In genomic region chr1:11657654-11658053, GRCh38 we compare ENCODE assay signal across 21 cellular contexts. TPM values are rescaled to one million over a fixed set of nuclear protein-coding genes. Genes with fewer than 3 reads are reported as not detected.
DNase-seq lines count a peak whose midpoint lies in the region; ATAC-seq, FAIRE-seq and TF ChIP-seq lines count a peak whose summit lies in the region.
"Had no signal": no experiment of that assay in that cellular context is flagged by ENCODE, and none has a peak within 500 bp of the region (broad histone marks: within the 10 kb centered on the region; RNA-seq: fewer than 3 reads in every experiment).

No MANE protein-coding gene starts in this region.

- peaks cover 30% of the 10 kb centered on the region for H3K4me1 ChIP-seq in BLaER1
- no peaks in the 10 kb centered on the region for H3K4me1 ChIP-seq in HEK293 (ENCODE audit: control insufficient read depth, insufficient read depth, low read length)
- peaks cover 5% of the 10 kb centered on the region for H3K4me1 ChIP-seq in GM12878 (ENCODE audit: control insufficient read depth, insufficient read depth, low read length)
- peaks cover 7 to 10% of the 10 kb centered on the region in 2 donors for H3K4me1 ChIP-seq in gastrocnemius medialis

- RAD21 ChIA-PET in GM12878 (lab: Charles Lee; ENCODE audit: unreplicated experiment), result no interaction called here

- TF ChIP-seq CTCF in HEK293 (tag by site-specific recombination; IDR thresholded peaks at IDR 0.05) (no peak), GM12878 (IDR thresholded peaks at IDR 0.05 in 2 of 3, conservative IDR thresholded peaks at IDR 0.05 in 1 of 3; ENCODE audit: control insufficient read depth in 2 of 3, extremely low read depth in 1 of 3, insufficient read depth in 1 of 3, low read depth in 3 of 3, low read length in 3 of 3) (no peak), gastrocnemius medialis (IDR thresholded peaks at IDR 0.05 in 4 of 5, conservative IDR thresholded peaks at IDR 0.05 in 1 of 5) (no peak)

- no peaks in the 10 kb centered on the region for H3K9me3 ChIP-seq in BLaER1
- no peaks in the 10 kb centered on the region for H3K9me3 ChIP-seq in HEK293 (ENCODE audit: control insufficient read depth, insufficient read depth, low read depth, low read length)
- H3K9me3 ChIP-seq in GM12878 (replicated peaks; ENCODE audit: control insufficient read depth, insufficient read depth, low read length), result no peaks in the 10 kb centered on the region
- H3K9me3 ChIP-seq in gastrocnemius medialis, result no peaks in the 10 kb centered on the region

- 85% methylated on average over 6 of the region's 6 CpGs for WGBS in GM12878 (ENCODE audit: insufficient coverage, insufficient replicate concordance, low lambda C conversion rate, missing lambda C conversion rate)

- peak; percentile 36 for DNase-seq in NCI-H82 (lab: John Stamatoyannopoulos, UW)
- no peak for DNase-seq in NCI-H82 treated with DMSO at 0.1 percent for 48 hours (lab: John Stamatoyannopoulos, UW; ENCODE audit: unreplicated experiment)
- no peak for DNase-seq in GM12878 (ENCODE audit: low read depth, low spot score)
- DNase-seq in gastrocnemius medialis, result no peak
- no peak for DNase-seq in caudate nucleus (lab: John Stamatoyannopoulos, UW)
- DNase-seq: CD4-positive, alpha-beta memory T cell; DMS53; DND-41; HCEC 1CT; HFFc6 had no signal

- TF ChIP-seq RAD21 in GM12878 (IDR thresholded peaks at IDR 0.05; ENCODE audit: insufficient read depth, low read depth, low read length), result no peak

- no peak for FAIRE-seq in GM12878 (lab: Jason Lieb, UNC)
- FAIRE-seq: G401.6, GM12892, GM18507, H54 had no signal

- no peak overlapping the region for H2AFZ ChIP-seq in GM12878 (ENCODE audit: control insufficient read depth, low read depth, low read length)
- H2AFZ ChIP-seq: GM23338 had no signal

- SMC1A ChIA-PET in GM12878 (lab: Charles Lee; ENCODE audit: uncharacterized antibody, unreplicated experiment), result interaction anchor here (0.7 kb wide), 1 partner anchor 12 kb away, joined by 3 read pairs; no protein-coding TSS in a partner anchor

- H3K79me2 ChIP-seq in GM12878 (ENCODE audit: control insufficient read depth, insufficient read depth, low read length), result no peaks in the 10 kb centered on the region

- H3K4me3 ChIP-seq in BLaER1, result no peak overlapping the region
- no peak overlapping the region for H3K4me3 ChIP-seq in HEK293 (ENCODE audit: low read depth, low read length)
- H3K4me3 ChIP-seq in GM12878, result no peak overlapping the region
- H3K4me3 ChIP-seq in gastrocnemius medialis, result no peak overlapping the region
- H3K4me3 ChIP-seq: GM23338 had no signal

- CTCF ChIA-PET in HEK293 (lab: Yijun Ruan, JAX) (no interaction called here), GM12878 (lab: Yijun Ruan, JAX) (interaction anchor here (0.8 to 2.5 kb wide), 2 partner anchors 62 to 65 kb away, joined by 3 to 9 read pairs; no protein-coding TSS in a partner anchor)

- POLR2A ChIA-PET in HEK293 (lab: Yijun Ruan, JAX) (no interaction called here), GM12878 (lab: Charles Lee) (no interaction called here)

- H3K9ac ChIP-seq in BLaER1, result no peak overlapping the region
- H3K9ac ChIP-seq in GM12878 (ENCODE audit: control insufficient read depth, insufficient read depth, low read length), result no peak overlapping the region
- H3K9ac ChIP-seq: KMS-11 had no signal

- TF ChIP-seq EP300 in GM12878 (IDR thresholded peaks at IDR 0.05; ENCODE audit: borderline replicate concordance in 1 of 2, control insufficient read depth in 1 of 2, low read depth in 2 of 2, low read length in 2 of 2), result no peak

- intact Hi-C loops in GM12878 (cut with micrococcal nuclease; ENCODE audit: unreplicated experiment) (no loop called here), gastrocnemius medialis (cut with DNase I; ENCODE audit: low total_unique reads) (no loop called here)

- peaks cover 53% of the 10 kb centered on the region for H3K36me3 ChIP-seq in BLaER1
- peaks cover 8 to 68% of the 10 kb centered on the region in 2 experiments; a peak in 2 of 3 replicates for H3K36me3 ChIP-seq in HEK293 (ENCODE audit: control insufficient read depth in 2 of 2, insufficient read depth in 1 of 2, low read length in 2 of 2)
- peaks cover 0 to 5% of the 10 kb centered on the region in 2 experiments; a peak in 1 of 4 replicates for H3K36me3 ChIP-seq in GM12878 (ENCODE audit: control insufficient read depth in 2 of 2, insufficient read depth in 2 of 2, low read length in 1 of 2)
- H3K36me3 ChIP-seq in gastrocnemius medialis, result no peaks in the 10 kb centered on the region

- in situ Hi-C loops in GM12878 (cut with MboI), result loop anchor here (5.0 kb wide), 1 partner anchor 60 kb away; no protein-coding TSS in a partner anchor
- in situ Hi-C loops in gastrocnemius medialis (cut with MboI; ENCODE audit: low sequenced_read_pairs in 4 of 4), result no loop called here

- H3K4me2 ChIP-seq in BLaER1 (peak overlapping the region; percentile 40), GM12878 (ENCODE audit: control insufficient read depth, insufficient read depth) (no peak overlapping the region)
- H3K4me2 ChIP-seq: GM23338, KMS-11 had no signal

- BruUV-seq in GM12878 (replicated peaks; lab: Mats Ljungman, UMichigan), result no TSS peak

- H4K20me1 ChIP-seq in BLaER1, result peaks cover 14% of the 10 kb centered on the region
- no peaks in the 10 kb centered on the region for H4K20me1 ChIP-seq in GM12878 (ENCODE audit: control insufficient read depth, insufficient read depth)

- H3K27me3 ChIP-seq in BLaER1 (peaks cover 12% of the 10 kb centered on the region; the same call in 1 of the 2 replicates), GM12878 (replicated peaks in 1 of 2; ENCODE audit: control insufficient read depth in 2 of 2, insufficient read depth in 2 of 2, low read length in 1 of 2) (no peaks in the 10 kb centered on the region), gastrocnemius medialis (no peaks in the 10 kb centered on the region)

- TF ChIP-seq POLR2A in GM12878 (IDR thresholded peaks at IDR 0.05; ENCODE audit: low read depth, low read length) (no peak), gastrocnemius medialis (IDR thresholded peaks at IDR 0.05) (no peak)

- ATAC-seq in GM12878 (no peak), gastrocnemius medialis (no peak)
- ATAC-seq: GM23338 had no signal

- no peak overlapping the region for H3K27ac ChIP-seq in BLaER1
- no peak overlapping the region for H3K27ac ChIP-seq in HEK293 (ENCODE audit: extremely low read depth, low read depth, low read length)
- no peak overlapping the region for H3K27ac ChIP-seq in GM12878 (ENCODE audit: control insufficient read depth, insufficient read depth)
- no peak overlapping the region for H3K27ac ChIP-seq in gastrocnemius medialis
- no peak overlapping the region for H3K27ac ChIP-seq in caudate nucleus (ENCODE audit: low read depth, low read length)
- H3K27ac ChIP-seq: HL-60, KMS-11 had no signal

RNA-seq across cellular contexts. Expression of gene FBXO44, which starts 3.0 kb away (rescaled TPM):
- total RNA-seq in GM12878 (2013; cell fraction: nucleolus; rRNA removed), result 28.0 and 33.3 TPM in 2 replicates
- 9.4 and 10.0 TPM in 2 replicates for total RNA-seq in GM12878 (2014; rRNA removed)
- 4.2 and 4.8 TPM in 2 replicates for total RNA-seq in GM12878 (2014; rRNA removed; fragmentation: Illumina TruSeq; extraction: Trizol)
- 12.9 and 13.2 TPM in 2 replicates for total RNA-seq in GM12878 (2021)
- polyA plus RNA-seq in GM12878 (2011; ENCODE audit: low read depth), result 5.1 TPM
- polyA plus RNA-seq in GM12878 (2011; rRNA removed), result 4.1 and 6.3 TPM in 2 replicates
- polyA plus RNA-seq in GM12878 (2011; cell fraction: cytosol; rRNA removed), result 10.1 and 14.8 TPM in 2 replicates
- polyA plus RNA-seq in GM12878 (2011; cell fraction: nucleus; rRNA removed), result 56.2 and 62.8 TPM in 2 replicates
- 18.5 and 22.0 TPM in 2 replicates for polyA plus RNA-seq in GM12878 (2012)
- polyA plus RNA-seq in GM12878 (2014; fragmentation: Illumina TruSeq; extraction: Trizol), result 1.1 and 4.0 TPM in 2 replicates
- 1 to 10 TPM in 1 of 2 experiments, under 1 TPM in 1; 0.77 to 1.5 TPM for polyA plus RNA-seq in GM12878 (2014; fragmentation: Nextera tagmentation; extraction: Ambion mirVana)
- 17.5 and 22.4 TPM in 2 replicates for polyA plus RNA-seq in GM12878 (2014; rRNA removed)
- polyA plus RNA-seq in GM12878 (2016; fragmentation: Nextera tagmentation; extraction: Ambion mirVana), result 10 to 100 TPM; 11.7 to 12.9 TPM
- polyA minus RNA-seq in GM12878 (2011; rRNA and poly(A)+ RNA removed), result 5.9 and 11.3 TPM in 2 replicates
- 2.4 and 5.2 TPM in 2 replicates for polyA minus RNA-seq in GM12878 (2011; cell fraction: cytosol; rRNA and poly(A)+ RNA removed)
- polyA minus RNA-seq in GM12878 (2011; cell fraction: nucleus; rRNA and poly(A)+ RNA removed), result 21.2 and 22.9 TPM in 2 replicates
- 1 to 10 TPM; 1.7 to 9.4 (median 5.4) TPM for total RNA-seq in gastrocnemius medialis

RNA-seq across cellular contexts. Expression of gene FBXO2, which starts 3.4 kb away (rescaled TPM):
- not detected in 2 replicates for total RNA-seq in GM12878 (2013; cell fraction: nucleolus; rRNA removed)
- total RNA-seq in GM12878 (2014; rRNA removed) (0.06 and 0.11 TPM in 2 replicates), GM12878 (2014; rRNA removed; fragmentation: Illumina TruSeq; extraction: Trizol) (not detected in 2 replicates), GM12878 (2021) (0.32 and 0.41 TPM in 2 replicates), gastrocnemius medialis (10 to 100 TPM in 1 of 4 donors, 1 to 10 TPM in 3; 2.0 to 20.8 (median 4.8) TPM)
- 0.29 TPM for polyA plus RNA-seq in GM12878 (2011; ENCODE audit: low read depth)
- polyA plus RNA-seq in GM12878 (2011; rRNA removed) (0.15 and 0.17 TPM in 2 replicates), GM12878 (2014; fragmentation: Illumina TruSeq; extraction: Trizol) (0.10 TPM in 1 of 2 replicates, not detected in the other), GM12878 (2014; fragmentation: Nextera tagmentation; extraction: Ambion mirVana) (under 1 TPM in 1 of 2 experiments, not detected in 1; 0.07 TPM), GM12878 (2014; rRNA removed) (0.22 and 0.56 TPM in 2 replicates), GM12878 (2016; fragmentation: Nextera tagmentation; extraction: Ambion mirVana) (under 1 TPM in 1 of 2 experiments, not detected in 1; 0.24 TPM)
- polyA plus RNA-seq in GM12878 (2011; cell fraction: cytosol; rRNA removed), result 0.15 and 0.22 TPM in 2 replicates
- polyA plus RNA-seq in GM12878 (2011; cell fraction: nucleus; rRNA removed), result 0.30 and 0.38 TPM in 2 replicates
- 0.49 and 0.93 TPM in 2 replicates for polyA plus RNA-seq in GM12878 (2012)
- 0.15 and 0.57 TPM in 2 replicates for polyA minus RNA-seq in GM12878 (2011; rRNA and poly(A)+ RNA removed)
- polyA minus RNA-seq in GM12878 (2011; cell fraction: cytosol; rRNA and poly(A)+ RNA removed), result not detected in 2 replicates
- polyA minus RNA-seq in GM12878 (2011; cell fraction: nucleus; rRNA and poly(A)+ RNA removed), result not detected in 2 replicates
- polyA plus RNA-seq: CD14-positive monocyte had no signal

RNA-seq across cellular contexts. Expression of gene FBXO6, which starts 6.3 kb away (rescaled TPM):
- 2.1 and 2.8 TPM in 2 replicates for total RNA-seq in GM12878 (2013; cell fraction: nucleolus; rRNA removed)
- total RNA-seq in GM12878 (2014; rRNA removed) (37.1 TPM in 2 replicates), GM12878 (2014; rRNA removed; fragmentation: Illumina TruSeq; extraction: Trizol) (15.7 and 16.8 TPM in 2 replicates), GM12878 (2021) (15.9 and 17.8 TPM in 2 replicates), gastrocnemius medialis (10 to 100 TPM; 15.7 to 34.4 (median 25.5) TPM)
- 6.0 TPM for polyA plus RNA-seq in GM12878 (2011; ENCODE audit: low read depth)
- polyA plus RNA-seq in GM12878 (2011; rRNA removed) (9.2 and 17.0 TPM in 2 replicates), GM12878 (2014; fragmentation: Illumina TruSeq; extraction: Trizol) (10.5 and 18.4 TPM in 2 replicates), GM12878 (2014; fragmentation: Nextera tagmentation; extraction: Ambion mirVana) (1 to 10 TPM; 6.0 to 9.3 TPM), GM12878 (2014; rRNA removed) (38.2 and 42.1 TPM in 2 replicates), GM12878 (2016; fragmentation: Nextera tagmentation; extraction: Ambion mirVana) (10 to 100 TPM; 26.7 to 32.4 TPM)
- 22.8 and 30.1 TPM in 2 replicates for polyA plus RNA-seq in GM12878 (2011; cell fraction: cytosol; rRNA removed)
- 7.0 and 8.4 TPM in 2 replicates for polyA plus RNA-seq in GM12878 (2011; cell fraction: nucleus; rRNA removed)
- 10.7 and 13.9 TPM in 2 replicates for polyA plus RNA-seq in GM12878 (2012)
- polyA minus RNA-seq in GM12878 (2011; rRNA and poly(A)+ RNA removed), result 8.3 and 19.1 TPM in 2 replicates
- 5.1 TPM in 2 replicates for polyA minus RNA-seq in GM12878 (2011; cell fraction: cytosol; rRNA and poly(A)+ RNA removed)
- polyA minus RNA-seq in GM12878 (2011; cell fraction: nucleus; rRNA and poly(A)+ RNA removed), result 1.1 and 3.2 TPM in 2 replicates
- total RNA-seq: A172 had no signal

RNA-seq across cellular contexts. Expression of gene MAD2L2, which starts 23.3 kb away (rescaled TPM):
- 28.5 and 28.7 TPM in 2 replicates for total RNA-seq in GM12878 (2013; cell fraction: nucleolus; rRNA removed)
- total RNA-seq in GM12878 (2014; rRNA removed), result 88.3 and 95.0 TPM in 2 replicates
- total RNA-seq in GM12878 (2014; rRNA removed; fragmentation: Illumina TruSeq; extraction: Trizol), result 32.8 and 37.2 TPM in 2 replicates
- 58.0 and 59.1 TPM in 2 replicates for total RNA-seq in GM12878 (2021)
- polyA plus RNA-seq in GM12878 (2011; ENCODE audit: low read depth), result 25.5 TPM
- 33.2 and 48.3 TPM in 2 replicates for polyA plus RNA-seq in GM12878 (2011; rRNA removed)
- polyA plus RNA-seq in GM12878 (2011; cell fraction: cytosol; rRNA removed), result 91.7 and 111 TPM in 2 replicates
- polyA plus RNA-seq in GM12878 (2011; cell fraction: nucleus; rRNA removed), result 79.7 and 86.5 TPM in 2 replicates
- polyA plus RNA-seq in GM12878 (2012), result 46.9 and 51.3 TPM in 2 replicates
- 21.5 and 42.6 TPM in 2 replicates for polyA plus RNA-seq in GM12878 (2014; fragmentation: Illumina TruSeq; extraction: Trizol)
- 1 to 10 TPM; 3.5 to 8.0 TPM for polyA plus RNA-seq in GM12878 (2014; fragmentation: Nextera tagmentation; extraction: Ambion mirVana)
- polyA plus RNA-seq in GM12878 (2014; rRNA removed), result 80.5 and 85.1 TPM in 2 replicates
- polyA plus RNA-seq in GM12878 (2016; fragmentation: Nextera tagmentation; extraction: Ambion mirVana), result 10 to 100 TPM; 75.4 to 86.5 TPM
- 35.5 and 55.6 TPM in 2 replicates for polyA minus RNA-seq in GM12878 (2011; rRNA and poly(A)+ RNA removed)
- 14.3 and 15.2 TPM in 2 replicates for polyA minus RNA-seq in GM12878 (2011; cell fraction: cytosol; rRNA and poly(A)+ RNA removed)
- polyA minus RNA-seq in GM12878 (2011; cell fraction: nucleus; rRNA and poly(A)+ RNA removed), result 20.7 and 30.7 TPM in 2 replicates
- total RNA-seq in gastrocnemius medialis, result 10 to 100 TPM; 41.2 to 57.4 (median 46.9) TPM

RNA-seq across cellular contexts. Expression of gene DRAXIN, which starts 33.9 kb away (rescaled TPM):
- total RNA-seq in GM12878 (2013; cell fraction: nucleolus; rRNA removed), result not detected in 2 replicates
- total RNA-seq in GM12878 (2014; rRNA removed) (not detected in 2 replicates), GM12878 (2014; rRNA removed; fragmentation: Illumina TruSeq; extraction: Trizol) (0.04 and 0.05 TPM in 2 replicates), GM12878 (2021) (0.05 TPM in 1 of 2 replicates, not detected in the other), gastrocnemius medialis (not detected)
- polyA plus RNA-seq in GM12878 (2011; ENCODE audit: low read depth), result not detected
- polyA plus RNA-seq in GM12878 (2011; rRNA removed) (0.01 TPM in 2 replicates), GM12878 (2014; fragmentation: Illumina TruSeq; extraction: Trizol) (not detected in 2 replicates), GM12878 (2014; fragmentation: Nextera tagmentation; extraction: Ambion mirVana) (under 1 TPM in 1 of 2 experiments, not detected in 1; 0.02 TPM), GM12878 (2014; rRNA removed) (0.01 TPM in 2 replicates), GM12878 (2016; fragmentation: Nextera tagmentation; extraction: Ambion mirVana) (under 1 TPM; 0.03 to 0.04 TPM)
- 0.01 and 0.02 TPM in 2 replicates for polyA plus RNA-seq in GM12878 (2011; cell fraction: cytosol; rRNA removed)
- polyA plus RNA-seq in GM12878 (2011; cell fraction: nucleus; rRNA removed), result 0.04 TPM in 1 of 2 replicates, not detected in the other
- 0.05 and 0.06 TPM in 2 replicates for polyA plus RNA-seq in GM12878 (2012)
- not detected in 2 replicates for polyA minus RNA-seq in GM12878 (2011; rRNA and poly(A)+ RNA removed)
- polyA minus RNA-seq in GM12878 (2011; cell fraction: cytosol; rRNA and poly(A)+ RNA removed), result not detected in 2 replicates
- not detected in 2 replicates for polyA minus RNA-seq in GM12878 (2011; cell fraction: nucleus; rRNA and poly(A)+ RNA removed)
- total RNA-seq: HFFc6 had no signal
